In genomic region chr7:105838273-105839141, GRCh38 we compare ENCODE assay signal across 12 cellular contexts. TPM values are rescaled to one million over a fixed set of nuclear protein-coding genes. Genes with fewer than 3 reads are reported as not detected.
DNase-seq lines count a peak whose midpoint lies in the region; ATAC-seq and TF ChIP-seq lines count a peak whose summit lies in the region.
"Had no signal": no experiment of that assay in that cellular context is flagged by ENCODE, and none has a peak within 500 bp of the region (broad histone marks: within the 10 kb centered on the region; RNA-seq: fewer than 3 reads in every experiment).

No MANE protein-coding gene starts in this region.

- peaks cover 3% of the 10 kb centered on the region for H3K4me1 Mint-ChIP-seq in activated CD4-positive, alpha-beta T cell treated with anti-CD3 and anti-CD28 coated beads for 36 hours

- no peak for TF ChIP-seq POLR2A in HCT116 (IDR thresholded peaks at IDR 0.05; ENCODE audit: borderline replicate concordance, extremely low read depth, insufficient read depth, insufficient read length)

- no peak overlapping the region for H3K4me3 Mint-ChIP-seq in activated CD4-positive, alpha-beta T cell treated with anti-CD3 and anti-CD28 coated beads for 36 hours
- H3K4me3 Mint-ChIP-seq: activated CD4-positive, alpha-beta T cell treated with anti-CD3 and anti-CD28 coated beads, Interleukin-2, amount 10 ng/mL, durations not matched to agents 24 days and 14 days; stimulated activated naive B cell treated with anti-CD40 and anti-IgM and Interleukin-4, amounts not matched to agents 10 μg/mL and 1 μg/mL and 100 μg/mL, for 72 hours had no signal

- CTCF ChIA-PET in HCT116 (lab: Charles Lee): no interaction called here
- CTCF ChIA-PET in activated CD4-positive, alpha-beta T cell treated with anti-CD3 and anti-CD28 coated beads for 36 hours (lab: Charles Lee): interaction anchor here (0.9 kb wide), 1 partner anchor 186 kb away, joined by 3 read pairs; no protein-coding TSS in a partner anchor

- H2AFZ ChIP-seq in HCT116 (ENCODE audit: low read depth, low read length, poor library complexity, severe bottlenecking): no peak overlapping the region

- DNase-seq in HCT116 (ENCODE audit: low read depth, low spot score) (no peak), NCI-H526 treated with DMSO at 0.1 percent for 48 hours (lab: John Stamatoyannopoulos, UW) (peak; percentile 45), fibroblast of peridontal ligament (ENCODE audit: extremely low read depth) (peak; percentile 49), omental fat pad (ENCODE audit: low spot score) (peak; percentile 48), COLO829 (ENCODE audit: low spot score) (no peak)
- no peak for DNase-seq in activated CD4-positive, alpha-beta T cell treated with anti-CD3 and anti-CD28 coated beads for 36 hours
- DNase-seq: activated CD4-positive, alpha-beta T cell treated with anti-CD3 and anti-CD28 coated beads, Interleukin-2, amount 10 ng/mL, durations not matched to agents 24 days and 14 days; effector CD8-positive, alpha-beta T cell; stimulated activated naive B cell treated with anti-CD40 and anti-IgM and Interleukin-4, amounts not matched to agents 10 μg/mL and 1 μg/mL and 100 μg/mL, for 72 hours had no signal

- POLR2A ChIA-PET in HCT116 (lab: Charles Lee): no interaction called here
- POLR2A ChIA-PET in activated CD4-positive, alpha-beta T cell treated with anti-CD3 and anti-CD28 coated beads for 36 hours (lab: Charles Lee): no interaction called here

- peak overlapping the region; percentile 31 for H3K4me2 ChIP-seq in HCT116 (ENCODE audit: low read length)

- H3K27me3 ChIP-seq in HCT116 (ENCODE audit: insufficient read depth, low read length): no peaks in the 10 kb centered on the region
- H3K27me3 ChIP-seq: neutrophil had no signal

- no peaks in the 10 kb centered on the region for H3K9me3 Mint-ChIP-seq in activated CD4-positive, alpha-beta T cell treated with anti-CD3 and anti-CD28 coated beads for 36 hours (ENCODE audit: low read depth)
- H3K9me3 Mint-ChIP-seq: stimulated activated naive B cell treated with anti-CD40 and anti-IgM and Interleukin-4, amounts not matched to agents 10 μg/mL and 1 μg/mL and 100 μg/mL, for 72 hours had no signal

- peak; percentile 34; the same call in 1 of the 2 replicates for ATAC-seq in HCT116
- ATAC-seq in omental fat pad (ENCODE audit: low FRiP score): peak; percentile 63
- no peak for ATAC-seq in activated CD4-positive, alpha-beta T cell treated with anti-CD3 and anti-CD28 coated beads for 36 hours
- ATAC-seq in HG02759 (IDR thresholded peaks at IDR 0.05; ENCODE audit: unreplicated experiment): no peak
- no peak for ATAC-seq in HG03432 (IDR thresholded peaks at IDR 0.05; ENCODE audit: unreplicated experiment)
- ATAC-seq: stimulated activated naive B cell treated with anti-CD40 and anti-IgM and Interleukin-4, amounts not matched to agents 10 μg/mL and 1 μg/mL and 100 μg/mL, for 72 hours had no signal

- no peak overlapping the region for H3K4me3 ChIP-seq in HCT116 (replicated peaks in 1 of 2; ENCODE audit: low read depth in 1 of 2, low read length in 2 of 2)

- no TSS peak for BruUV-seq in HCT116 (replicated peaks; lab: Mats Ljungman, UMichigan)

- TF ChIP-seq CTCF in HCT116 (IDR thresholded peaks at IDR 0.05 in 2 of 3, conservative IDR thresholded peaks at IDR 0.05 in 1 of 3; ENCODE audit: borderline replicate concordance in 1 of 3, insufficient read depth in 1 of 3, low read depth in 2 of 3, low read length in 2 of 3) (no peak), omental fat pad (IDR thresholded peaks at IDR 0.05) (no peak)

- H3K27ac Mint-ChIP-seq in activated CD4-positive, alpha-beta T cell treated with anti-CD3 and anti-CD28 coated beads for 36 hours: no peak overlapping the region
- H3K27ac Mint-ChIP-seq: activated CD4-positive, alpha-beta T cell treated with anti-CD3 and anti-CD28 coated beads, Interleukin-2, amount 10 ng/mL, durations not matched to agents 24 days and 14 days; stimulated activated naive B cell treated with anti-CD40 and anti-IgM and Interleukin-4, amounts not matched to agents 10 μg/mL and 1 μg/mL and 100 μg/mL, for 72 hours had no signal

- no peak overlapping the region for H3K27ac ChIP-seq in HCT116 (ENCODE audit: low read depth, low read length)
- H3K27ac ChIP-seq: neutrophil had no signal

- RAD21 ChIA-PET in HCT116 (lab: Charles Lee; ENCODE audit: low non-redundant PET in 1 of 2, low total read pairs in 2 of 2, uncharacterized antibody in 2 of 2, unreplicated experiment in 2 of 2): no interaction called here

- H4K20me1 ChIP-seq in HCT116 (ENCODE audit: insufficient read depth): no peaks in the 10 kb centered on the region

- H3K9me2 ChIP-seq in HCT116 (ENCODE audit: insufficient read depth): no peaks in the 10 kb centered on the region

- no peaks in the 10 kb centered on the region for H3K36me3 ChIP-seq in HCT116 (ENCODE audit: control insufficient read depth in 1 of 2, insufficient read depth in 2 of 2, low read length in 2 of 2)
- H3K36me3 ChIP-seq: neutrophil had no signal

- no peaks in the 10 kb centered on the region for H3K27me3 Mint-ChIP-seq in activated CD4-positive, alpha-beta T cell treated with anti-CD3 and anti-CD28 coated beads for 36 hours

- peaks cover 18 to 33% of the 10 kb centered on the region in 2 experiments for H3K4me1 ChIP-seq in HCT116 (ENCODE audit: control insufficient read depth in 1 of 2, insufficient read depth in 2 of 2, low read length in 2 of 2)

- TF ChIP-seq RAD21 in HCT116 (IDR thresholded peaks at IDR 0.05; ENCODE audit: low read depth): no peak

- intact Hi-C loops in HCT116 (cut with micrococcal nuclease): no loop called here
- intact Hi-C loops in activated CD4-positive, alpha-beta T cell treated with anti-CD3 and anti-CD28 coated beads for 36 hours (cut with DNase I, micrococcal nuclease): no loop called here

- no peaks in the 10 kb centered on the region for H3K36me3 Mint-ChIP-seq in activated CD4-positive, alpha-beta T cell treated with anti-CD3 and anti-CD28 coated beads for 36 hours (ENCODE audit: low read depth)
- H3K36me3 Mint-ChIP-seq: stimulated activated naive B cell treated with anti-CD40 and anti-IgM and Interleukin-4, amounts not matched to agents 10 μg/mL and 1 μg/mL and 100 μg/mL, for 72 hours had no signal

- H3K9me3 ChIP-seq in HCT116 (ENCODE audit: control insufficient read depth in 1 of 2, insufficient read depth in 1 of 2, low read depth in 1 of 2, low read length in 2 of 2): no peaks in the 10 kb centered on the region
- H3K9me3 ChIP-seq: neutrophil had no signal

- no peaks in the 10 kb centered on the region for H3K79me2 ChIP-seq in HCT116 (ENCODE audit: insufficient read depth, low read length)

- no peak overlapping the region for H3K9ac ChIP-seq in HCT116 (ENCODE audit: low read length)

TF ChIP-seq in HCT116, 20 proteins besides CTCF, POLR2A, EP300 and RAD21 (continues in another document):
- TF ChIP-seq REST (IDR thresholded peaks at IDR 0.05; ENCODE audit: low read depth) (no peak), TCF7L2 (IDR thresholded peaks at IDR 0.05; ENCODE audit: borderline replicate concordance, extremely low read depth, insufficient read depth, insufficient read length) (no peak), ELF1 (IDR thresholded peaks at IDR 0.05; ENCODE audit: borderline replicate concordance, low read depth) (no peak), POLR2AphosphoS5 (IDR thresholded peaks at IDR 0.05; ENCODE audit: low read depth, low read length) (no peak), SRF (IDR thresholded peaks at IDR 0.05; ENCODE audit: low read depth) (no peak), FOSL1 (IDR thresholded peaks at IDR 0.05; ENCODE audit: low read depth) (no peak), ZFX (IDR thresholded peaks at IDR 0.05) (no peak), CEBPB (IDR thresholded peaks at IDR 0.05; ENCODE audit: low read depth) (no peak), SP1 (IDR thresholded peaks at IDR 0.05; ENCODE audit: low read depth) (no peak), ZNF274 (IDR thresholded peaks at IDR 0.05; ENCODE audit: low read depth, low read length) (no peak), EZH2phosphoT487 (IDR thresholded peaks at IDR 0.05; ENCODE audit: borderline replicate concordance) (no peak)

RNA-seq across cellular contexts. Expression of gene ATXN7L1, which starts 37.9 kb away (rescaled TPM):
- total RNA-seq in HCT116 (2021; ENCODE audit: unreplicated experiment) (11.5 TPM), omental fat pad (10 to 100 TPM; 10.6 to 19.5 (median 12.2) TPM)
- polyA plus RNA-seq in HCT116 (2012): 5.3 and 6.1 TPM in 2 replicates
- 10 to 100 TPM; 11.2 to 16.9 TPM for total RNA-seq in activated CD4-positive, alpha-beta T cell treated with anti-CD3 and anti-CD28 coated beads for 36 hours

Comparison
In these comparisons a context has a peak if more than half of its experiments do, and no peak if none do; other contexts are left out.
1. ATAC-seq: peak in HCT116 (single experiment) and omental fat pad (single experiment); none in activated CD4-positive, alpha-beta T cell treated with anti-CD3 and anti-CD28 coated beads for 36 hours (single experiment), HG02759 (single experiment) and HG03432 (single experiment).
2. DNase-seq: peak in NCI-H526 treated with DMSO at 0.1 percent for 48 hours (single experiment), fibroblast of peridontal ligament (single experiment) and omental fat pad (single experiment); none in HCT116 (single experiment), activated CD4-positive, alpha-beta T cell treated with anti-CD3 and anti-CD28 coated beads for 36 hours (single experiment) and COLO829 (single experiment).